8 cellular contexts compared by ENCODE assay signal in genomic region chr12:49842519-49843352, GRCh38. TPM values are rescaled to one million over a fixed set of nuclear protein-coding genes. Genes with fewer than 3 reads are reported as not detected.
A peak's percentile ranks its signal among the peaks of the same experiment; 100 is the strongest.
DNase-seq lines count a peak whose midpoint lies in the region; ATAC-seq and TF ChIP-seq lines count a peak whose summit lies in the region.

Gene BCDIN3D (minus strand): TSS chr12:49843106. CDS start chr12:49843087, 19 bp downstream.

- H3K4me1 ChIP-seq in right atrium auricular region (peaks cover 0 to 15% of the 10 kb centered on the region in 2 donors), vagina (peaks cover 20% of the 10 kb centered on the region)

- in situ Hi-C loops in GM13977 (cut with MboI; ENCODE audit: low pct_unique_long_range_greater_than_20kb, low sequenced_read_pairs, unreplicated experiment) = no loop called here

- peak within 1 kb of the TSS; percentile 74 to 81 for H3K4me3 ChIP-seq in right atrium auricular region
- H3K4me3 ChIP-seq in vagina = peak within 1 kb of the TSS; percentile 72 to 74

- H3K27ac ChIP-seq in right atrium auricular region (peak within 1 kb of the TSS; percentile 88 to 91), vagina (peak within 1 kb of the TSS; percentile 88)

- no peaks in the 10 kb centered on the region for H3K9me3 ChIP-seq in right atrium auricular region
- no peaks in the 10 kb centered on the region for H3K9me3 ChIP-seq in vagina

- DNase-seq in GM13977 (ENCODE audit: low spot score) (peak; percentile 87), NCI-H146 treated with DMSO at 0.1 percent for 48 hours (lab: John Stamatoyannopoulos, UW; ENCODE audit: unreplicated experiment) (peak; percentile 91), T-helper 1 cell (peak; percentile 85 to 91 (median 90)), amygdala (lab: John Stamatoyannopoulos, UW) (peak in 55 of 56 donors; percentile 48 to 93 (median 85)), right atrium auricular region (ENCODE audit: low spot score) (peak; percentile 92), putamen (ENCODE audit: low spot score) (peak; percentile 92), vagina (ENCODE audit: extremely low spot score in 2 of 2) (peak in 1 of 2 donors; percentile 93)

- TF ChIP-seq POLR2A in vagina (IDR thresholded peaks at IDR 0.05) = peak in 1 of 2 donors; percentile 50

- intact Hi-C loops in vagina (cut with DNase I) = no loop called here

- ATAC-seq in HG02884 (IDR thresholded peaks at IDR 0.05; ENCODE audit: unreplicated experiment) = peak; percentile 83

- H3K27me3 ChIP-seq in right atrium auricular region = no peaks in the 10 kb centered on the region
- no peaks in the 10 kb centered on the region for H3K27me3 ChIP-seq in vagina

- H3K36me3 ChIP-seq in right atrium auricular region (no peaks in the 10 kb centered on the region), vagina (no peaks in the 10 kb centered on the region)

- TF ChIP-seq CTCF in GM13977 (IDR thresholded peaks at IDR 0.05; ENCODE audit: extremely low read depth, insufficient read depth, missing control alignments) (no peak), right atrium auricular region (IDR thresholded peaks at IDR 0.05) (no peak), vagina (IDR thresholded peaks at IDR 0.05) (no peak)

RNA-seq across cellular contexts. Expression of gene BCDIN3D, which starts in this region (rescaled TPM):
- total RNA-seq in right atrium auricular region = 1 to 10 TPM; 1.8 to 2.0 TPM
- total RNA-seq in vagina = 2.7 TPM
